ENCODE assay signal across 15 cellular contexts in genomic region chr1:7671146-7671465, GRCh38.
A peak's percentile ranks its signal among the peaks of the same experiment; 100 is the strongest.
DNase-seq lines count a peak whose midpoint lies in the region; TF ChIP-seq lines count a peak whose summit lies in the region.
"Had no signal": no experiment of that assay in that cellular context is flagged by ENCODE, and none has a peak within 500 bp of the region (broad histone marks: within the 10 kb centered on the region; RNA-seq: fewer than 3 reads in every experiment).

No MANE protein-coding gene starts in this region.

- DNase-seq in nephron progenitor cell (no peak), neuronal stem cell (ENCODE audit: low spot score) (no peak), NCI-H128 (lab: John Stamatoyannopoulos, UW; ENCODE audit: unreplicated experiment) (no peak), NCI-H774 (lab: John Stamatoyannopoulos, UW) (no peak)
- DNase-seq in activated effector memory CD4-positive, alpha-beta T cell treated with anti-CD3 and anti-CD28 coated beads, Interleukin-2, amount 50 U/mL, for 16 hours = no peak
- DNase-seq: CD4-positive, CD25-positive, alpha-beta regulatory T cell; CD8-positive, alpha-beta memory T cell; COR-L47; DMS 273 treated with DMSO at 0.1 percent for 48 hours; IMR-90 had no signal

- H3K36me3 ChIP-seq in BLaER1 (no peaks in the 10 kb centered on the region), neuronal stem cell (replicated peaks in 1 of 2; ENCODE audit: control insufficient read depth in 2 of 2, insufficient read depth in 2 of 2, low read length in 2 of 2) (no peaks in the 10 kb centered on the region)
- H3K36me3 ChIP-seq: HAP-1 had no signal

- H3K4me3 ChIP-seq in BLaER1 = no peak overlapping the region
- no peak overlapping the region for H3K4me3 ChIP-seq in neuronal stem cell (ENCODE audit: low read length in 2 of 2)
- H3K4me3 ChIP-seq: HAP-1 had no signal

- H2AK5ac ChIP-seq in neuronal stem cell (ENCODE audit: low read depth, low read length) = peak overlapping the region; percentile 99

- H3K4me2 ChIP-seq in BLaER1 (0 out of 2 replicates have a peak overlapping the region, but pooled peaks have one; percentile 0), neuronal stem cell (ENCODE audit: insufficient read depth, low read length, poor library complexity, severe bottlenecking) (no peak overlapping the region)

- H4K91ac ChIP-seq in neuronal stem cell (ENCODE audit: low read depth, low read length, poor library complexity) = no peak overlapping the region

- no peak overlapping the region for H2BK15ac ChIP-seq in neuronal stem cell (ENCODE audit: low read length)

- no peak overlapping the region for H3K14ac ChIP-seq in neuronal stem cell (ENCODE audit: low read length)

- TF ChIP-seq CTCF in brain (conservative IDR thresholded peaks at IDR 0.05) (no peak), nephron progenitor cell (IDR thresholded peaks at IDR 0.05) (no peak)

- H3K27me3 ChIP-seq in BLaER1 (no peaks in the 10 kb centered on the region), neuronal stem cell (ENCODE audit: control insufficient read depth in 3 of 3, insufficient read depth in 3 of 3, low read depth in 1 of 3, low read length in 3 of 3) (peaks cover 0 to 7% (median 0%) of the 10 kb centered on the region in 3 experiments)

- H3K36me3 Mint-ChIP-seq in brain (peaks cover 4% of the 10 kb centered on the region), nephron progenitor cell (ENCODE audit: low read depth) (no peaks in the 10 kb centered on the region)
- H3K36me3 Mint-ChIP-seq: CD4-positive, CD25-positive, alpha-beta regulatory T cell; CD8-positive, alpha-beta memory T cell had no signal

- H3K27ac Mint-ChIP-seq in brain (peak overlapping the region; percentile 99 to 100 (median 100)), nephron progenitor cell (peak overlapping the region; percentile 59)
- H3K27ac Mint-ChIP-seq: B cell had no signal

- H2AFZ ChIP-seq in neuronal stem cell (ENCODE audit: low read length) = no peak overlapping the region

- H4K20me1 ChIP-seq in BLaER1 = no peaks in the 10 kb centered on the region

- no peaks in the 10 kb centered on the region for H3K79me1 ChIP-seq in neuronal stem cell (ENCODE audit: low read depth, low read length)

- H3K9me3 ChIP-seq in BLaER1 (no peaks in the 10 kb centered on the region), neuronal stem cell (replicated peaks in 1 of 2; ENCODE audit: control insufficient read depth in 2 of 2, insufficient read depth in 1 of 2, low read depth in 1 of 2, low read length in 2 of 2) (no peaks in the 10 kb centered on the region)
- H3K9me3 ChIP-seq: HAP-1 had no signal

- H2BK5ac ChIP-seq in neuronal stem cell (ENCODE audit: low read length) = peak overlapping the region; percentile 54

- H3K9me3 Mint-ChIP-seq in brain (peaks cover 0 to 5% (median 0%) of the 10 kb centered on the region in 5 experiments), nephron progenitor cell (no peaks in the 10 kb centered on the region)
- H3K9me3 Mint-ChIP-seq: CD8-positive, alpha-beta memory T cell had no signal

- WGBS in neuronal stem cell (ENCODE audit: extremely low coverage in 2 of 2, insufficient read length in 2 of 2, insufficient replicate concordance in 1 of 2), 2 donors = no CpG with 5 or more reads among the region's 11 CpGs

- no peak overlapping the region for H3K27ac ChIP-seq in BLaER1
- no peak overlapping the region for H3K27ac ChIP-seq in neuronal stem cell (replicated peaks; ENCODE audit: low read length)
- H3K27ac ChIP-seq: HL-60 had no signal

- H3K23ac ChIP-seq in neuronal stem cell (ENCODE audit: low read depth, low read length, poor library complexity) = no peak overlapping the region

- H3K4me3 Mint-ChIP-seq in brain (peak overlapping the region in 1 of 5 experiments; percentile 5), nephron progenitor cell (no peak overlapping the region)
- H3K4me3 Mint-ChIP-seq: B cell had no signal

- peak overlapping the region; percentile 88 for H3K18ac ChIP-seq in neuronal stem cell (ENCODE audit: low read length)

- peaks cover 59% of the 10 kb centered on the region for H3K4me1 ChIP-seq in BLaER1
- H3K4me1 ChIP-seq in neuronal stem cell (ENCODE audit: control insufficient read depth in 2 of 2, insufficient read depth in 1 of 2, low read depth in 1 of 2, low read length in 2 of 2) = peaks cover 29 to 39% of the 10 kb centered on the region in 2 donors
- H3K4me1 ChIP-seq: HAP-1 had no signal

- H4K8ac ChIP-seq in neuronal stem cell (ENCODE audit: low read depth, low read length) = no peak overlapping the region

- H2BK120ac ChIP-seq in neuronal stem cell (ENCODE audit: low read depth, low read length) = no peak overlapping the region

- H2BK12ac ChIP-seq in neuronal stem cell (ENCODE audit: low read length) = no peak overlapping the region

- H3K9ac ChIP-seq in BLaER1 = no peak overlapping the region
- H3K9ac ChIP-seq in neuronal stem cell (ENCODE audit: low read depth, low read length, poor library complexity) = no peak overlapping the region

- no peak overlapping the region for H3K4ac ChIP-seq in neuronal stem cell (ENCODE audit: low read length)

- H3K4me1 Mint-ChIP-seq in brain = peaks cover 62% of the 10 kb centered on the region
- H3K4me1 Mint-ChIP-seq in nephron progenitor cell = peaks cover 37% of the 10 kb centered on the region

- no peaks in the 10 kb centered on the region for H3K27me3 Mint-ChIP-seq in brain
- peaks cover 21% of the 10 kb centered on the region for H3K27me3 Mint-ChIP-seq in nephron progenitor cell (ENCODE audit: low read depth, poor library complexity)
